ENCODE assay signal across 8 cellular contexts in genomic region chr11:64146036-64146943, GRCh38. TPM values are rescaled to one million over a fixed set of nuclear protein-coding genes. Genes with fewer than 3 reads are reported as not detected.
A peak's percentile ranks its signal among the peaks of the same experiment; 100 is the strongest.
DNase-seq lines count a peak whose midpoint lies in the region; ATAC-seq and TF ChIP-seq lines count a peak whose summit lies in the region.

No MANE protein-coding gene starts in this region.

- H3K27ac Mint-ChIP-seq in T-helper 2 cell treated with Interferon-gamma antibody and Interleukin-4, amounts not matched to agents 5 μg/mL and 100 μg/mL, for 36 hours: no peak overlapping the region

- no peaks in the 10 kb centered on the region for H3K9me3 ChIP-seq in ascending aorta

- H3K4me3 Mint-ChIP-seq in T-helper 2 cell treated with Interferon-gamma antibody and Interleukin-4, amounts not matched to agents 5 μg/mL and 100 μg/mL, for 36 hours: no peak overlapping the region

- no peaks in the 10 kb centered on the region for H3K36me3 Mint-ChIP-seq in T-helper 2 cell treated with Interferon-gamma antibody and Interleukin-4, amounts not matched to agents 5 μg/mL and 100 μg/mL, for 36 hours (ENCODE audit: low read depth)

- peak; percentile 34 to 49 (median 41) for TF ChIP-seq CTCF in ascending aorta (IDR thresholded peaks at IDR 0.05)

- ATAC-seq in GM18873 (IDR thresholded peaks at IDR 0.05; ENCODE audit: low FRiP score, unreplicated experiment) (no peak), HG02642 (IDR thresholded peaks at IDR 0.05; ENCODE audit: poor library complexity, unreplicated experiment) (no peak)

- H3K4me1 ChIP-seq in ascending aorta: peaks cover 0 to 3% of the 10 kb centered on the region in 2 donors

- DNase-seq in EH (ENCODE audit: low read depth): peak; percentile 54
- DNase-seq in M059J (ENCODE audit: low read depth): peak; percentile 31
- peak; percentile 53 for DNase-seq in T-helper 2 cell treated with Interferon-gamma antibody and Interleukin-4, amounts not matched to agents 5 μg/mL and 100 μg/mL, for 36 hours (ENCODE audit: low spot score)
- no peak for DNase-seq in ascending aorta (ENCODE audit: low spot score in 2 of 2)
- DNase-seq in islet precursor cell: peak; percentile 77
- peak; percentile 15 to 58 (median 43) for DNase-seq in stimulated activated CD4-positive, alpha-beta T cell treated with anti-CD3 and anti-CD28 coated beads, TNF-alpha, amount 100 ng/mL, for 24 hours (ENCODE audit: low read depth in 3 of 3)

- no peaks in the 10 kb centered on the region for H3K36me3 ChIP-seq in ascending aorta

- peaks cover 13% of the 10 kb centered on the region for H3K4me1 Mint-ChIP-seq in T-helper 2 cell treated with Interferon-gamma antibody and Interleukin-4, amounts not matched to agents 5 μg/mL and 100 μg/mL, for 36 hours (ENCODE audit: low read depth)

- H3K27me3 Mint-ChIP-seq in T-helper 2 cell treated with Interferon-gamma antibody and Interleukin-4, amounts not matched to agents 5 μg/mL and 100 μg/mL, for 36 hours (ENCODE audit: low read depth): no peaks in the 10 kb centered on the region

- H3K4me3 ChIP-seq in ascending aorta: no peak overlapping the region

- H3K27ac ChIP-seq in ascending aorta: no peak overlapping the region

- no peaks in the 10 kb centered on the region for H3K9me3 Mint-ChIP-seq in T-helper 2 cell treated with Interferon-gamma antibody and Interleukin-4, amounts not matched to agents 5 μg/mL and 100 μg/mL, for 36 hours

- intact Hi-C loops in ascending aorta (cut with DNase I): loop anchor here (5.0 kb wide), 1 partner anchor 379 kb away; the partner anchor contains the start of gene ZFTA

- no peaks in the 10 kb centered on the region for H3K27me3 ChIP-seq in ascending aorta

RNA-seq across cellular contexts. Expression of gene MACROD1, which starts 19.6 kb away (rescaled TPM):
- 3.8 and 10.3 TPM in 2 replicates for total RNA-seq in M059J (2014; rRNA removed; shearing (Covaris generic))
- 26.5 TPM for total RNA-seq in ascending aorta

RNA-seq across cellular contexts. Expression of gene STIP1, which starts 39.7 kb away (rescaled TPM):
- 244 and 310 TPM in 2 replicates for total RNA-seq in M059J (2014; rRNA removed; shearing (Covaris generic))
- total RNA-seq in ascending aorta: 77.7 TPM

Comparison
In these comparisons a context has a peak if more than half of its experiments do, and no peak if none do; other contexts are left out.
1. DNase-seq: peak in EH (single experiment), M059J (single experiment), T-helper 2 cell treated with Interferon-gamma antibody and Interleukin-4, amounts not matched to agents 5 μg/mL and 100 μg/mL, for 36 hours (single experiment), islet precursor cell (single experiment) and stimulated activated CD4-positive, alpha-beta T cell treated with anti-CD3 and anti-CD28 coated beads, TNF-alpha, amount 100 ng/mL, for 24 hours (3 of 3); none in ascending aorta (0 of 2).